In the genomic region with DNA sequence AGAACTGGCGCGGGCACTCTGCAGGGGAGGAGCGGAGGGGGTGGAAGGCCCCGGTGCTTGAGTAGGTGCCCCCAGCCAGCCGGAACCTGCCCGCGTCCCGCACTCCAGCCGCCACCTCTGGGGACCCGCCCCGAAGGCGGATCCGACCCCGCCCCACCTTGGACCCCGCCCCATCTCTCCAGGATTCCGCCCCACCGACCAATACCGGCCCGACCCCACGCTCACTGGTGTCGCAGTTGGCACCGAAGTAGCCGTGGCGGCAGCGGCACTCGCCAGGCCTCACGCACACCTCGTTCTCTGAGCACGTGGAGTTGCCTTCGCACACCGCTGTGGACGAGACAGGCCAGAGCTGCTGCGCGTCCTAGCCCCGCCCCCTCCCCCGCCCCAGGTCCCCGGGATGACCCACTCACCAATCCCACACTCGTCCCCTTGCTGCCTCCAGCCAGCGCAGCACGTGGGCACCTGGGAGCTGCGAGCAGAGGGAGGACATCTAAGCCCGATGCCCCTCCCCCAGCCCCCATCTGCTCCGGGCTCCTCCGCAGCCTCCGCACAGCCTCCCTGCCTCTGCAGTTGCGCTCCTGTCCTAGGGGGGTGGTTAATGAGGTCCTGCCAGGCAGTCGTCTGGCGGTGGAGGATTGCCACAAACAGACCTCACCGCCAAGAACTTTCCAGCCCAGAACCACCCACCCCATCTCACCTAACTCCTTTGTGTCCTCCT, we compare ENCODE assay signal across 9 cellular contexts. TPM values are rescaled to one million over a fixed set of nuclear protein-coding genes. Genes with fewer than 3 reads are reported as not detected.
DNase-seq lines count a peak whose midpoint lies in the region; ATAC-seq and TF ChIP-seq lines count a peak whose summit lies in the region.
"Had no signal": no experiment of that assay in that cellular context is flagged by ENCODE, and none has a peak within 500 bp of the region (broad histone marks: within the 10 kb centered on the region; RNA-seq: fewer than 3 reads in every experiment).

No MANE protein-coding gene starts in this region.

- no peaks in the 10 kb centered on the region for H4K20me1 ChIP-seq in MM.1S (ENCODE audit: insufficient read depth, low read length)

- CTCF ChIA-PET in T-cell (lab: Charles Lee): no interaction called here

- TF ChIP-seq CTCF in GM13976 (IDR thresholded peaks at IDR 0.05; ENCODE audit: borderline replicate concordance, control extremely low read depth, extremely low read depth, insufficient read depth, missing control alignments): no peak
- TF ChIP-seq CTCF in MM.1S (IDR thresholded peaks at IDR 0.05; ENCODE audit: low read length): no peak

- H3K4me1 Mint-ChIP-seq in T-cell: peaks cover 23 to 35% (median 25%) of the 10 kb centered on the region in 3 donors

- in situ Hi-C loops in GM13976 (cut with MboI; ENCODE audit: low sequenced_read_pairs, unreplicated experiment): no loop called here

- DNase-seq in GM13976 (ENCODE audit: low spot score): peak; percentile 30
- DNase-seq in T-cell: no peak
- no peak for DNase-seq in MM.1S
- no peak for DNase-seq in NCI-H1092 treated with DMSO at 0.1 percent for 48 hours (lab: John Stamatoyannopoulos, UW)

- no peak overlapping the region for H2AFZ ChIP-seq in MM.1S (ENCODE audit: low read length)

- H3K27ac ChIP-seq in skeletal muscle tissue (ENCODE audit: low read depth, low read length) (no peak overlapping the region), MM.1S (ENCODE audit: low read length) (no peak overlapping the region)

- no peaks in the 10 kb centered on the region for H3K79me2 ChIP-seq in MM.1S (ENCODE audit: low read length)

- H3K36me3 ChIP-seq in iPS-15b (ENCODE audit: control insufficient read depth, insufficient read depth, low read length): peaks cover 3% of the 10 kb centered on the region
- peaks cover 0 to 4% (median 3%) of the 10 kb centered on the region in 3 donors for H3K36me3 ChIP-seq in skeletal muscle tissue (ENCODE audit: control insufficient read depth in 3 of 3, insufficient read depth in 3 of 3, low read length in 3 of 3)
- no peaks in the 10 kb centered on the region for H3K36me3 ChIP-seq in MM.1S (replicated peaks; ENCODE audit: insufficient read depth, low read length)

- peaks cover 20 to 47% of the 10 kb centered on the region in 2 donors for H3K27me3 Mint-ChIP-seq in T-cell

- H3K27me3 ChIP-seq in iPS-15b (ENCODE audit: control insufficient read depth, insufficient read depth, low read length) (peaks cover 81% of the 10 kb centered on the region), skeletal muscle tissue (ENCODE audit: control insufficient read depth in 3 of 3, insufficient read depth in 3 of 3, low read length in 3 of 3) (peaks cover 35 to 42% (median 39%) of the 10 kb centered on the region in 3 donors), MM.1S (replicated peaks; ENCODE audit: insufficient read depth, low read length) (peaks cover 50% of the 10 kb centered on the region)

- no peak overlapping the region for H3K4me2 ChIP-seq in MM.1S (ENCODE audit: low read depth, low read length)

- peak overlapping the region in 1 of 2 donors; percentile 22 for H3K27ac Mint-ChIP-seq in T-cell
- H3K27ac Mint-ChIP-seq: T-helper 1 cell treated with Interleukin-12 subunit alpha and Interleukin-12 subunit beta and Interleukin-4 antibody, amounts not matched to agents 30 μg/mL and 1 μg/mL, for 36 hours had no signal

- H3F3A ChIP-seq in MM.1S (ENCODE audit: insufficient read depth, low read length): no peaks in the 10 kb centered on the region

- no peaks in the 10 kb centered on the region for H3K9me2 ChIP-seq in MM.1S (replicated peaks; ENCODE audit: insufficient read depth, low read length)

- peak overlapping the region; percentile 59 to 89 (median 61) for H3K4me3 Mint-ChIP-seq in T-cell

- no peaks in the 10 kb centered on the region for H3K9me3 ChIP-seq in iPS-15b (ENCODE audit: control insufficient read depth, insufficient read depth, low read length)
- H3K9me3 ChIP-seq in skeletal muscle tissue (ENCODE audit: control insufficient read depth in 3 of 3, low read length in 3 of 3): no peaks in the 10 kb centered on the region
- H3K9me3 ChIP-seq in MM.1S (replicated peaks; ENCODE audit: insufficient read depth, low read length): no peaks in the 10 kb centered on the region

- POLR2A ChIA-PET in T-cell (lab: Charles Lee): interaction anchor here in 1 of 2 donors (0.6 kb wide), 1 partner anchor 81 kb away, joined by 3 read pairs; no protein-coding TSS in a partner anchor

- no peaks in the 10 kb centered on the region for H3K36me3 Mint-ChIP-seq in T-cell

- no peaks in the 10 kb centered on the region for H3K4me1 ChIP-seq in iPS-15b (ENCODE audit: control insufficient read depth, insufficient read depth, low read length)
- H3K4me1 ChIP-seq in skeletal muscle tissue (ENCODE audit: control insufficient read depth in 3 of 3, insufficient read depth in 3 of 3, low read length in 3 of 3): peaks cover 9 to 19% (median 19%) of the 10 kb centered on the region in 3 donors
- H3K4me1 ChIP-seq in MM.1S (ENCODE audit: low read length): no peaks in the 10 kb centered on the region

- peak overlapping the region; percentile 67 for H3K4me3 ChIP-seq in iPS-15b (ENCODE audit: low read depth, low read length)
- peak overlapping the region in 2 of 3 donors; percentile 68 to 70 for H3K4me3 ChIP-seq in skeletal muscle tissue (ENCODE audit: low read length in 3 of 3)
- no peak overlapping the region for H3K4me3 ChIP-seq in MM.1S (ENCODE audit: low read length)

- ATAC-seq in T-cell (replicated peaks in 1 of 4): no peak
- no peak for ATAC-seq in GM18907 (IDR thresholded peaks at IDR 0.05; ENCODE audit: unreplicated experiment)
- ATAC-seq in HG03039 (IDR thresholded peaks at IDR 0.05; ENCODE audit: unreplicated experiment): no peak

- no peak overlapping the region for H3K9ac ChIP-seq in iPS-15b (ENCODE audit: low read depth, low read length)
- H3K9ac ChIP-seq in skeletal muscle tissue (ENCODE audit: low read depth in 1 of 3, low read length in 3 of 3): peak overlapping the region in 1 of 3 donors; percentile 66
- no peak overlapping the region for H3K9ac ChIP-seq in MM.1S (ENCODE audit: low read length)

- H3K9me3 Mint-ChIP-seq in T-cell: no peaks in the 10 kb centered on the region
- H3K9me3 Mint-ChIP-seq: T-helper 1 cell treated with Interleukin-12 subunit alpha and Interleukin-12 subunit beta and Interleukin-4 antibody, amounts not matched to agents 30 μg/mL and 1 μg/mL, for 36 hours had no signal

RNA-seq across cellular contexts. Expression of gene SCARF2, which starts 5.9 kb away (rescaled TPM):
- total RNA-seq in T-cell: 1 to 10 TPM; 1.6 to 3.1 (median 2.9) TPM
- total RNA-seq in skeletal muscle tissue: 7.8 TPM

RNA-seq across cellular contexts. Expression of gene ZNF74, which starts 37.7 kb away (rescaled TPM):
- total RNA-seq in T-cell (10 to 100 TPM in 3 of 5 donors, 1 to 10 TPM in 2; 6.8 to 19.7 (median 17.3) TPM), skeletal muscle tissue (9.9 TPM)
